ENCODE assay signal across 23 cellular contexts in the genomic region with DNA sequence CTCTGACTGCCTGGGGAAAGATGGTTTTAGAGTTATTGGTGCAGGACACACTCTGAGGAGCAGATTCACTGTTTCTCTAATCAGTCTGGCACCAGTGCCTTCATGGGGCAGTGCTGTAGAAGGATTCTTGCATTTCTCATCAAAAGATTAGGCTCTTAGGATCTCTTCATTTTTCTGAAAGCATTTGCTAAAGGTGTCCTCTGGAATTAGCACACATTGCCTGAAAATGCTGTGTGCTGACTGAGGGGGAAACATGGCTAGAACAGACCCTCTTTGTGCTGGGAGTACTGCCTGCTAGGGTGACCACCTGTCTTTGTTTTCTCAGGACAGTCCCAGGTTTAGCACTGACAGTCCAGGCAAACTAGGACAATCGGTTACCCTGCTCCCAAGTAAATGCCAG.
DNase-seq lines count a peak whose midpoint lies in the region; ATAC-seq and TF ChIP-seq lines count a peak whose summit lies in the region.
"Had no signal": no experiment of that assay in that cellular context is flagged by ENCODE, and none has a peak within 500 bp of the region (broad histone marks: within the 10 kb centered on the region; RNA-seq: fewer than 3 reads in every experiment).

No MANE protein-coding gene starts in this region.

- H3K4me1 ChIP-seq in breast epithelium: no peaks in the 10 kb centered on the region
- peaks cover 15% of the 10 kb centered on the region for H3K4me1 ChIP-seq in mammary epithelial cell (ENCODE audit: insufficient read depth, low read length)
- no peaks in the 10 kb centered on the region for H3K4me1 ChIP-seq in thyroid gland

- no peak overlapping the region for H3K4me2 ChIP-seq in mammary epithelial cell (ENCODE audit: insufficient read depth, low read depth, low read length)
- H3K4me2 ChIP-seq: BLaER1 treated with 17β-estradiol and CSF1 and Interleukin-3, amounts not matched to agents 10 nM and 100 nM had no signal

- no peaks in the 10 kb centered on the region for H3K36me3 ChIP-seq in breast epithelium
- H3K36me3 ChIP-seq in mammary epithelial cell (ENCODE audit: insufficient read depth, low read length): no peaks in the 10 kb centered on the region
- H3K36me3 ChIP-seq in thyroid gland: no peaks in the 10 kb centered on the region
- H3K36me3 ChIP-seq: BLaER1 treated with 17β-estradiol and CSF1 and Interleukin-3, amounts not matched to agents 10 nM and 100 nM; MG63 had no signal

- POLR2A ChIA-PET in MCF 10A (lab: Yijun Ruan, JAX): interaction anchor here (1.4 kb wide), 1 partner anchor 17 kb away, joined by 8 read pairs; no protein-coding TSS in a partner anchor

- no peaks in the 10 kb centered on the region for H4K20me1 ChIP-seq in mammary epithelial cell (ENCODE audit: insufficient read depth, low read length)
- H4K20me1 ChIP-seq: BLaER1 treated with 17β-estradiol and CSF1 and Interleukin-3, amounts not matched to agents 10 nM and 100 nM had no signal

- WGBS in mammary epithelial cell (ENCODE audit: low coverage, missing lambda C conversion rate): 22% methylated on average over 1 of the region's 1 CpG
- WGBS in thyroid gland, 2 donors: 83 to 86% methylated on average over 1 of the region's 1 CpG

- intact Hi-C loops in breast epithelium (cut with DNase I; ENCODE audit: low total_unique reads) (no loop called here), MCF 10A (cut with micrococcal nuclease) (no loop called here), mammary epithelial cell (cut with micrococcal nuclease) (no loop called here), thyroid gland (cut with DNase I) (no loop called here)

- H3K36me3 Mint-ChIP-seq in MCF 10A (ENCODE audit: insufficient read depth, unreplicated experiment) (no peaks in the 10 kb centered on the region), mesothelial cell of epicardium (no peaks in the 10 kb centered on the region)
- H3K36me3 Mint-ChIP-seq in stimulated activated memory B cell treated with anti-CD40 and anti-IgM and Interleukin-4, amounts not matched to agents 10 μg/mL and 1 μg/mL and 100 μg/mL, for 72 hours: no peaks in the 10 kb centered on the region
- H3K36me3 Mint-ChIP-seq: CD4-positive, alpha-beta memory T cell had no signal

- peak overlapping the region in 1 of 3 donors; percentile 8 for H3K4me3 ChIP-seq in breast epithelium
- H3K4me3 ChIP-seq in mammary epithelial cell (replicated peaks in 1 of 3; ENCODE audit: insufficient read depth in 1 of 3, low read depth in 2 of 3, low read length in 3 of 3): no peak overlapping the region
- H3K4me3 ChIP-seq in thyroid gland (replicated peaks in 1 of 3): no peak overlapping the region
- H3K4me3 ChIP-seq: BLaER1 treated with 17β-estradiol and CSF1 and Interleukin-3, amounts not matched to agents 10 nM and 100 nM; MG63 had no signal

- H2AFZ ChIP-seq in mammary epithelial cell (ENCODE audit: low read depth, low read length): peak overlapping the region; percentile 25

- TF ChIP-seq CTCF in breast epithelium (IDR thresholded peaks at IDR 0.05) (no peak), MCF 10A (IDR thresholded peaks at IDR 0.05; ENCODE audit: unreplicated experiment) (no peak), mammary epithelial cell (conservative IDR thresholded peaks at IDR 0.05 in 1 of 2, IDR thresholded peaks at IDR 0.05 in 1 of 2; ENCODE audit: extremely low read depth in 1 of 2, insufficient read depth in 1 of 2, low read depth in 1 of 2, low read length in 2 of 2) (no peak), mesothelial cell of epicardium (IDR thresholded peaks at IDR 0.05; ENCODE audit: unreplicated experiment) (no peak), thyroid gland (IDR thresholded peaks at IDR 0.05) (no peak)

- H3K9ac ChIP-seq in mammary epithelial cell (ENCODE audit: insufficient read depth, low read length): no peak overlapping the region
- H3K9ac ChIP-seq: BLaER1 treated with 17β-estradiol and CSF1 and Interleukin-3, amounts not matched to agents 10 nM and 100 nM had no signal

- H3K9me3 Mint-ChIP-seq in MCF 10A (ENCODE audit: unreplicated experiment) (peaks cover 8% of the 10 kb centered on the region), mesothelial cell of epicardium (peaks cover 11% of the 10 kb centered on the region)
- peaks cover 6% of the 10 kb centered on the region for H3K9me3 Mint-ChIP-seq in stimulated activated memory B cell treated with anti-CD40 and anti-IgM and Interleukin-4, amounts not matched to agents 10 μg/mL and 1 μg/mL and 100 μg/mL, for 72 hours

- CTCF ChIA-PET in MCF 10A (lab: Yijun Ruan, JAX): interaction anchor here (0.6 kb wide), 1 partner anchor 212 kb away, joined by 3 read pairs; no protein-coding TSS in a partner anchor
- CTCF ChIA-PET in mammary epithelial cell (lab: Charles Lee; ENCODE audit: low non-redundant PET): interaction anchor here (0.6 kb wide), 1 partner anchor 194 kb away, joined by 3 read pairs; no protein-coding TSS in a partner anchor

- DNase-seq in breast epithelium (ENCODE audit: low spot score in 2 of 2) (no peak), MCF 10A (ENCODE audit: unreplicated experiment) (no peak), mammary epithelial cell (no peak), mesothelial cell of epicardium (ENCODE audit: low spot score in 2 of 2, unreplicated experiment in 2 of 2) (no peak), thyroid gland (no peak), COR-L47 (lab: John Stamatoyannopoulos, UW) (no peak), SKM-1 (lab: John Stamatoyannopoulos, UW; ENCODE audit: unreplicated experiment) (no peak)
- DNase-seq: ACHN; Calu3; CD4-positive, alpha-beta memory T cell; DMS153; H7; Kasumi-1; MG63; NCI-H1417 treated with DMSO at 0.1 percent for 48 hours; NCI-H187; NCI-H446 treated with DMSO at 0.1 percent for 48 hours; NCI-H526 treated with DMSO at 0.1 percent for 48 hours; OCI-M1; Right ventricle myocardium superior had no signal

- in situ Hi-C loops in mammary epithelial cell (cut with MboI; ENCODE audit: low sequenced_read_pairs in 2 of 2): no loop called here

- peaks cover 0 to 4% of the 10 kb centered on the region in 2 donors for H3K9me3 ChIP-seq in breast epithelium
- H3K9me3 ChIP-seq in mammary epithelial cell (replicated peaks; ENCODE audit: insufficient read depth, low read length): no peaks in the 10 kb centered on the region
- no peaks in the 10 kb centered on the region for H3K9me3 ChIP-seq in thyroid gland

- BruUV-seq in MCF 10A (replicated peaks; lab: Mats Ljungman, UMichigan) (no TSS peak), mammary epithelial cell (replicated peaks; lab: Mats Ljungman, UMichigan) (no TSS peak)

- ATAC-seq in stimulated activated memory B cell treated with anti-CD40 and anti-IgM and Interleukin-4, amounts not matched to agents 10 μg/mL and 1 μg/mL and 100 μg/mL, for 72 hours: no peak

- TF ChIP-seq POLR2A in breast epithelium (IDR thresholded peaks at IDR 0.05): no peak
- TF ChIP-seq POLR2A in thyroid gland (IDR thresholded peaks at IDR 0.05): no peak

- peak overlapping the region; percentile 34 to 48 for H3K27ac ChIP-seq in breast epithelium
- H3K27ac ChIP-seq in mammary epithelial cell (ENCODE audit: insufficient read depth, low read depth, low read length): no peak overlapping the region
- no peak overlapping the region for H3K27ac ChIP-seq in thyroid gland
- H3K27ac ChIP-seq: 22Rv1; BLaER1 treated with 17β-estradiol and CSF1 and Interleukin-3, amounts not matched to agents 10 nM and 100 nM had no signal

- H3K4me3 Mint-ChIP-seq in MCF 10A (ENCODE audit: unreplicated experiment): no peak overlapping the region
- H3K4me3 Mint-ChIP-seq in mesothelial cell of epicardium: no peak overlapping the region
- H3K4me3 Mint-ChIP-seq in stimulated activated memory B cell treated with anti-CD40 and anti-IgM and Interleukin-4, amounts not matched to agents 10 μg/mL and 1 μg/mL and 100 μg/mL, for 72 hours: no peak overlapping the region
- H3K4me3 Mint-ChIP-seq: CD4-positive, alpha-beta memory T cell had no signal

- H3K4me1 Mint-ChIP-seq in MCF 10A (ENCODE audit: insufficient read depth, unreplicated experiment) (no peaks in the 10 kb centered on the region), mesothelial cell of epicardium (peaks cover 21% of the 10 kb centered on the region)
- peaks cover 19% of the 10 kb centered on the region for H3K4me1 Mint-ChIP-seq in stimulated activated memory B cell treated with anti-CD40 and anti-IgM and Interleukin-4, amounts not matched to agents 10 μg/mL and 1 μg/mL and 100 μg/mL, for 72 hours

- H3K27me3 ChIP-seq in breast epithelium (no peaks in the 10 kb centered on the region), mammary epithelial cell (ENCODE audit: insufficient read depth, low read length) (no peaks in the 10 kb centered on the region), thyroid gland (no peaks in the 10 kb centered on the region)
- H3K27me3 ChIP-seq: BLaER1 treated with 17β-estradiol and CSF1 and Interleukin-3, amounts not matched to agents 10 nM and 100 nM; MG63 had no signal

- H3K27me3 Mint-ChIP-seq in MCF 10A (ENCODE audit: insufficient read depth, unreplicated experiment) (no peaks in the 10 kb centered on the region), mesothelial cell of epicardium (ENCODE audit: low read depth) (no peaks in the 10 kb centered on the region)
- H3K27me3 Mint-ChIP-seq in stimulated activated memory B cell treated with anti-CD40 and anti-IgM and Interleukin-4, amounts not matched to agents 10 μg/mL and 1 μg/mL and 100 μg/mL, for 72 hours: no peaks in the 10 kb centered on the region

- dilution Hi-C loops in mammary epithelial cell (cut with HindIII; ENCODE audit: low sequenced_read_pairs): no loop called here

- H3K27ac Mint-ChIP-seq in MCF 10A (ENCODE audit: low read depth, unreplicated experiment): no peak overlapping the region
- H3K27ac Mint-ChIP-seq in mesothelial cell of epicardium: peak overlapping the region; percentile 17
- H3K27ac Mint-ChIP-seq in stimulated activated memory B cell treated with anti-CD40 and anti-IgM and Interleukin-4, amounts not matched to agents 10 μg/mL and 1 μg/mL and 100 μg/mL, for 72 hours: peak overlapping the region; percentile 37
- H3K27ac Mint-ChIP-seq: CD4-positive, alpha-beta memory T cell had no signal

- H3K79me2 ChIP-seq in mammary epithelial cell (ENCODE audit: insufficient read depth, low read length): no peaks in the 10 kb centered on the region

Comparison
In these comparisons a context has a peak if more than half of its experiments do, and no peak if none do; other contexts are left out.
1. H3K27ac ChIP-seq: peak in breast epithelium (2 of 2); none in mammary epithelial cell (single experiment) and thyroid gland (0 of 3).